1 cellular context compared by ENCODE assay signal in genomic region chr11:15650105-15650938, GRCh38.
TF ChIP-seq lines count a peak whose summit lies in the region.

No MANE protein-coding gene starts in this region.

TF ChIP-seq in HepG2, 621 proteins besides CTCF, POLR2A, EP300 and RAD21 (continued from another document and continues in another):
- TF ChIP-seq ZGPAT (CRISPR knock-in tag; IDR thresholded peaks at IDR 0.05) (peak; percentile 85), RBAK (CRISPR knock-in tag; IDR thresholded peaks at IDR 0.05) (0 out of 2 replicates have a peak, but pooled peaks have one; percentile 41), JUND (CRISPR knock-in tag; IDR thresholded peaks at IDR 0.05) (no peak), ZBTB20 (CRISPR knock-in tag; IDR thresholded peaks at IDR 0.05; ENCODE audit: borderline replicate concordance, low read depth) (peak; percentile 85), GTF2F1 (IDR thresholded peaks at IDR 0.05; ENCODE audit: low read length) (no peak), CENPT (CRISPR knock-in tag; IDR thresholded peaks at IDR 0.05; ENCODE audit: low read depth) (no peak), PHF5A (CRISPR knock-in tag; IDR thresholded peaks at IDR 0.05; ENCODE audit: low read depth, unreplicated experiment) (no peak), ZNF770 (CRISPR knock-in tag; IDR thresholded peaks at IDR 0.05) (0 out of 2 replicates have a peak, but pooled peaks have one; percentile 51), NFAT5 (CRISPR knock-in tag; IDR thresholded peaks at IDR 0.05) (no peak), SIN3A (IDR thresholded peaks at IDR 0.05; ENCODE audit: borderline replicate concordance, low read depth, low read length) (no peak), NAIF1 (CRISPR knock-in tag; IDR thresholded peaks at IDR 0.05; ENCODE audit: borderline replicate concordance) (no peak), ZNF75D (CRISPR knock-in tag; IDR thresholded peaks at IDR 0.05; ENCODE audit: borderline replicate concordance) (no peak), HDAC2 (CRISPR knock-in tag; IDR thresholded peaks at IDR 0.05) (peak; percentile 61), MTERF4 (CRISPR knock-in tag; IDR thresholded peaks at IDR 0.05) (no peak), PRDM4 (CRISPR knock-in tag; IDR thresholded peaks at IDR 0.05; ENCODE audit: borderline replicate concordance) (no peak), DMAP1 (CRISPR knock-in tag; IDR thresholded peaks at IDR 0.05) (peak; percentile 47; the same call in 1 of the 2 replicates), ZNF691 (CRISPR knock-in tag; IDR thresholded peaks at IDR 0.05; ENCODE audit: borderline replicate concordance, low read depth) (peak; percentile 73; the same call in 1 of the 2 replicates), ZNF512 (CRISPR knock-in tag; IDR thresholded peaks at IDR 0.05) (no peak), JUNB (CRISPR knock-in tag; IDR thresholded peaks at IDR 0.05; ENCODE audit: borderline replicate concordance) (no peak), ZKSCAN8 (CRISPR knock-in tag; IDR thresholded peaks at IDR 0.05; ENCODE audit: borderline replicate concordance) (no peak), THAP11 (CRISPR knock-in tag; IDR thresholded peaks at IDR 0.05) (peak; percentile 58), KMT2B (CRISPR knock-in tag; IDR thresholded peaks at IDR 0.05) (peak; percentile 29; the same call in 1 of the 2 replicates), RFX5 (IDR thresholded peaks at IDR 0.05; ENCODE audit: low read depth, low read length) (no peak), ZNF333 (CRISPR knock-in tag; IDR thresholded peaks at IDR 0.05; ENCODE audit: borderline replicate concordance) (no peak), ZNF557 (CRISPR knock-in tag; IDR thresholded peaks at IDR 0.05) (0 out of 2 replicates have a peak, but pooled peaks have one; percentile 30), ZNF724P (CRISPR knock-in tag; IDR thresholded peaks at IDR 0.05; ENCODE audit: borderline replicate concordance) (no peak; the same call in 1 of the 2 replicates), ZNF337 (CRISPR knock-in tag; IDR thresholded peaks at IDR 0.05; ENCODE audit: borderline replicate concordance, low read depth) (peak; percentile 83; the same call in 1 of the 2 replicates), ATF7 (IDR thresholded peaks at IDR 0.05) (no peak), ATF7 (CRISPR knock-in tag; IDR thresholded peaks at IDR 0.05) (peak; percentile 30; the same call in 1 of the 2 replicates), ZNF670 (CRISPR knock-in tag; IDR thresholded peaks at IDR 0.05; ENCODE audit: borderline replicate concordance) (no peak), MLLT10 (CRISPR knock-in tag; IDR thresholded peaks at IDR 0.05) (no peak), ZBTB2 (CRISPR knock-in tag; IDR thresholded peaks at IDR 0.05; ENCODE audit: low read depth) (no peak), FLYWCH1 (CRISPR knock-in tag; IDR thresholded peaks at IDR 0.05) (no peak), ZNF629 (CRISPR knock-in tag; conservative IDR thresholded peaks at IDR 0.05) (no peak), SUZ12 (IDR thresholded peaks at IDR 0.05; ENCODE audit: low read depth, low read length) (no peak), CENPBD1 (CRISPR knock-in tag; IDR thresholded peaks at IDR 0.05; ENCODE audit: borderline replicate concordance, low read depth) (no peak), ZNF431 (CRISPR knock-in tag; IDR thresholded peaks at IDR 0.05; ENCODE audit: borderline replicate concordance, low read depth) (no peak), BCL6 (CRISPR knock-in tag; IDR thresholded peaks at IDR 0.05) (peak; percentile 62), PAXIP1 (CRISPR knock-in tag; conservative IDR thresholded peaks at IDR 0.05) (peak; percentile 65), FOXP1 (IDR thresholded peaks at IDR 0.05) (no peak), FOXP1 (CRISPR knock-in tag; IDR thresholded peaks at IDR 0.05) (no peak), RARA (CRISPR knock-in tag; IDR thresholded peaks at IDR 0.05) (peak; percentile 60), NCOR1 (IDR thresholded peaks at IDR 0.05; ENCODE audit: borderline replicate concordance, low read length) (no peak)
